In the genomic region with DNA sequence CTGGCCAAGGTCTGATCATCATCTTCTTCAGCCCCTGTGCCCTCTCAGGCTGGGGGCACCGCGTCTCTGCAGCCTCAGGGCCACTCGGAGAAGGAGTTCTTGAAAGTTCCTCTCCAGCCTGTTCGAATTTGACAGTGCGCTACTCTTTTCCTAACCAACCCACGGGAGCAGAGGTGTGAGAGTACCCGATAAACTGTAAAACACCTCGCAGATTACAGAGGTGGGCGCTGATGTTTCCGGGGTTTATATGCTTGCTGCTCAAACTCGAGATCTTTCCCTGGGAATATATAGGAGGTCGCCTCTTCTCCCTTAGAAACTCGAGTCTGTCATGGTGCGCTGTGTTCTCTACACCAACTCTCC, we compare ENCODE assay signal across 8 cellular contexts. TPM values are rescaled to one million over a fixed set of nuclear protein-coding genes. Genes with fewer than 3 reads are reported as not detected.
DNase-seq lines count a peak whose midpoint lies in the region; ATAC-seq, FAIRE-seq and TF ChIP-seq lines count a peak whose summit lies in the region.

No MANE protein-coding gene starts in this region.

- no peaks in the 10 kb centered on the region for H3K9me3 Mint-ChIP-seq in CD4-positive, alpha-beta T cell

- H3K4me3 ChIP-seq in fibroblast of the aortic adventitia (ENCODE audit: low read depth, low read length) (peak overlapping the region; percentile 95), pancreas (peak overlapping the region; percentile 62 to 86 (median 76))

- 0% methylated on average over 14 of the region's 14 CpGs for WGBS in pancreas, 2 donors

- H3K4me1 ChIP-seq in pancreas: peaks cover 0 to 7% (median 0%) of the 10 kb centered on the region in 3 donors

- peaks cover 42% of the 10 kb centered on the region for H3K36me3 Mint-ChIP-seq in CD4-positive, alpha-beta T cell (ENCODE audit: low read depth)

- peaks cover 35% of the 10 kb centered on the region for H3K4me1 Mint-ChIP-seq in CD4-positive, alpha-beta T cell (ENCODE audit: low read depth)

- peak overlapping the region; percentile 97 for H3K4me3 Mint-ChIP-seq in CD4-positive, alpha-beta T cell

- H3K27ac Mint-ChIP-seq in CD4-positive, alpha-beta T cell: peak overlapping the region; percentile 93

- H3K27me3 Mint-ChIP-seq in CD4-positive, alpha-beta T cell: no peaks in the 10 kb centered on the region

- no peak for FAIRE-seq in pancreas (lab: Jason Lieb, UNC)

- H3K9me3 ChIP-seq in CD4-positive, alpha-beta T cell (ENCODE audit: control insufficient read depth, low read length): no peaks in the 10 kb centered on the region
- H3K9me3 ChIP-seq in pancreas: no peaks in the 10 kb centered on the region

- CTCF ChIA-PET in CD4-positive, alpha-beta T cell (lab: Charles Lee): interaction anchor here (0.9 to 1.5 kb wide), 2 partner anchors 7 to 19 kb away, joined by 4 read pairs; no protein-coding TSS in a partner anchor

- DNase-seq in CD4-positive, alpha-beta T cell: no peak
- no peak for DNase-seq in fibroblast of the aortic adventitia (ENCODE audit: low read depth)
- no peak for DNase-seq in pancreas
- DNase-seq in dedifferentiated amniotic fluid mesenchymal stem cell (ENCODE audit: extremely low spot score): no peak
- DNase-seq in NAMALWA (ENCODE audit: low spot score): no peak
- no peak for DNase-seq in hippocampal formation (lab: John Stamatoyannopoulos, UW)

- intact Hi-C loops in CD4-positive, alpha-beta T cell (cut with DNase I, micrococcal nuclease): loop anchor here in 1 of 2 experiments (5.0 kb wide), 2 partner anchors 106 to 1091 kb away; a partner anchor contains a TSS
- intact Hi-C loops in pancreas (cut with DNase I): no loop called here

- TF ChIP-seq CTCF in CD4-positive, alpha-beta T cell (IDR thresholded peaks at IDR 0.05): no peak
- TF ChIP-seq CTCF in fibroblast of the aortic adventitia (IDR thresholded peaks at IDR 0.05; ENCODE audit: insufficient read depth, low read length): no peak
- TF ChIP-seq CTCF in pancreas (IDR thresholded peaks at IDR 0.05): no peak

- H3K27me3 ChIP-seq in CD4-positive, alpha-beta T cell (ENCODE audit: control insufficient read depth, insufficient read depth, low read length): no peaks in the 10 kb centered on the region
- H3K27me3 ChIP-seq in pancreas: no peaks in the 10 kb centered on the region

- peak; percentile 21 for ATAC-seq in CD4-positive, alpha-beta T cell (ENCODE audit: poor library complexity)
- ATAC-seq in GM21825 (IDR thresholded peaks at IDR 0.05; ENCODE audit: unreplicated experiment) (peak; percentile 19), SK-N-SH treated with all-trans-retinoic acid at 6 μM for 48 hours (peak; percentile 42), pancreas (peak; percentile 15 to 40 (median 28))

- POLR2A ChIA-PET in CD4-positive, alpha-beta T cell (lab: Charles Lee): interaction anchor here (0.6 to 3.1 kb wide), 15 partner anchors 8 to 1438 kb away, joined by 3 to 58 read pairs (median 4); a partner anchor contains a TSS

- peak overlapping the region; percentile 84 for H3K27ac ChIP-seq in CD4-positive, alpha-beta T cell (ENCODE audit: low read depth, low read length)
- peak overlapping the region; percentile 65 to 95 (median 87) for H3K27ac ChIP-seq in pancreas

- H3K36me3 ChIP-seq in pancreas: peaks cover 0 to 13% (median 6%) of the 10 kb centered on the region in 3 donors

TF ChIP-seq in SK-N-SH treated with all-trans-retinoic acid at 6 μM for 48 hours, 23 proteins besides CTCF, POLR2A, EP300 and RAD21:
- TF ChIP-seq ISL1 (CRISPR knock-in tag; IDR thresholded peaks at IDR 0.05): no peak
- no peak for TF ChIP-seq BACH2 (CRISPR knock-in tag; IDR thresholded peaks at IDR 0.05; ENCODE audit: borderline replicate concordance)
- TF ChIP-seq, protein P1, sequence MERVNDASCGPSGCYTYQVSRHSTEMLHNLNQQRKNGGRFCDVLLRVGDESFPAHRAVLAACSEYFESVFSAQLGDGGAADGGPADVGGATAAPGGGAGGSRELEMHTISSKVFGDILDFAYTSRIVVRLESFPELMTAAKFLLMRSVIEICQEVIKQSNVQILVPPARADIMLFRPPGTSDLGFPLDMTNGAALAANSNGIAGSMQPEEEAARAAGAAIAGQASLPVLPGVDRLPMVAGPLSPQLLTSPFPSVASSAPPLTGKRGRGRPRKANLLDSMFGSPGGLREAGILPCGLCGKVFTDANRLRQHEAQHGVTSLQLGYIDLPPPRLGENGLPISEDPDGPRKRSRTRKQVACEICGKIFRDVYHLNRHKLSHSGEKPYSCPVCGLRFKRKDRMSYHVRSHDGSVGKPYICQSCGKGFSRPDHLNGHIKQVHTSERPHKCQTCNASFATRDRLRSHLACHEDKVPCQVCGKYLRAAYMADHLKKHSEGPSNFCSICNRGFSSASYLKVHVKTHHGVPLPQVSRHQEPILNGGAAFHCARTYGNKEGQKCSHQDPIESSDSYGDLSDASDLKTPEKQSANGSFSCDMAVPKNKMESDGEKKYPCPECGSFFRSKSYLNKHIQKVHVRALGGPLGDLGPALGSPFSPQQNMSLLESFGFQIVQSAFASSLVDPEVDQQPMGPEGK (CRISPR knock-in tag; IDR thresholded peaks at IDR 0.05; ENCODE audit: borderline replicate concordance): no peak
- TF ChIP-seq PPARA (CRISPR knock-in tag; IDR thresholded peaks at IDR 0.05; ENCODE audit: borderline replicate concordance): no peak
- no peak for TF ChIP-seq ARNTL (CRISPR knock-in tag; IDR thresholded peaks at IDR 0.05; ENCODE audit: borderline replicate concordance, low read depth)
- TF ChIP-seq, protein P2, sequence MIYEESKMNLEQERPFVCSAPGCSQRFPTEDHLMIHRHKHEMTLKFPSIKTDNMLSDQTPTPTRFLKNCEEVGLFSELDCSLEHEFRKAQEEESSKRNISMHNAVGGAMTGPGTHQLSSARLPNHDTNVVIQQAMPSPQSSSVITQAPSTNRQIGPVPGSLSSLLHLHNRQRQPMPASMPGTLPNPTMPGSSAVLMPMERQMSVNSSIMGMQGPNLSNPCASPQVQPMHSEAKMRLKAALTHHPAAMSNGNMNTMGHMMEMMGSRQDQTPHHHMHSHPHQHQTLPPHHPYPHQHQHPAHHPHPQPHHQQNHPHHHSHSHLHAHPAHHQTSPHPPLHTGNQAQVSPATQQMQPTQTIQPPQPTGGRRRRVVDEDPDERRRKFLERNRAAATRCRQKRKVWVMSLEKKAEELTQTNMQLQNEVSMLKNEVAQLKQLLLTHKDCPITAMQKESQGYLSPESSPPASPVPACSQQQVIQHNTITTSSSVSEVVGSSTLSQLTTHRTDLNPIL (CRISPR knock-in tag; IDR thresholded peaks at IDR 0.05; ENCODE audit: low read depth): no peak
- no peak for TF ChIP-seq SNAI2 (CRISPR knock-in tag; IDR thresholded peaks at IDR 0.05)
- TF ChIP-seq OSR1 (CRISPR knock-in tag; IDR thresholded peaks at IDR 0.05): no peak
- TF ChIP-seq RARB (CRISPR knock-in tag; IDR thresholded peaks at IDR 0.05): no peak
- no peak for TF ChIP-seq ESRRG (CRISPR knock-in tag; IDR thresholded peaks at IDR 0.05)

RNA-seq across cellular contexts. Expression of a gene that starts 0.5 kb away (rescaled TPM):
- total RNA-seq in CD4-positive, alpha-beta T cell: 10 to 100 TPM; 34.0 to 34.7 TPM
- 30.5 and 67.5 TPM in 2 replicates for total RNA-seq in fibroblast of the aortic adventitia (ENCODE audit: low replicate concordance)
- 10 to 100 TPM in 5 of 6 donors, 1 to 10 TPM in 1; 7.7 to 15.8 (median 13.2) TPM for total RNA-seq in pancreas
- 10 to 100 TPM in 1 of 2 donors, 1 to 10 TPM in 1; 6.8 to 12.2 TPM for polyA plus RNA-seq in pancreas

RNA-seq across cellular contexts. Expression of a gene that starts 57.2 kb away (rescaled TPM):
- 1,000 to 10,000 TPM; 1,001 to 1,008 TPM for total RNA-seq in CD4-positive, alpha-beta T cell
- 647 and 1,086 TPM in 2 replicates for total RNA-seq in fibroblast of the aortic adventitia (ENCODE audit: low replicate concordance)
- total RNA-seq in pancreas: 100 to 1,000 TPM; 288 to 475 (median 332) TPM
- 100 to 1,000 TPM in 1 of 2 donors, 10 to 100 TPM in 1; 88.6 to 191 TPM for polyA plus RNA-seq in pancreas

RNA-seq across cellular contexts. Expression of a gene that starts 58.0 kb away (rescaled TPM):
- not detected for total RNA-seq in CD4-positive, alpha-beta T cell
- total RNA-seq in fibroblast of the aortic adventitia (ENCODE audit: low replicate concordance): 17.6 and 32.0 TPM in 2 replicates
- 1 to 10 TPM in 5 of 6 donors, under 1 TPM in 1; 0.59 to 5.7 (median 2.0) TPM for total RNA-seq in pancreas
- polyA plus RNA-seq in pancreas: 1 to 10 TPM; 1.7 to 2.3 TPM
